8 cellular contexts compared by ENCODE assay signal in the genomic region with DNA sequence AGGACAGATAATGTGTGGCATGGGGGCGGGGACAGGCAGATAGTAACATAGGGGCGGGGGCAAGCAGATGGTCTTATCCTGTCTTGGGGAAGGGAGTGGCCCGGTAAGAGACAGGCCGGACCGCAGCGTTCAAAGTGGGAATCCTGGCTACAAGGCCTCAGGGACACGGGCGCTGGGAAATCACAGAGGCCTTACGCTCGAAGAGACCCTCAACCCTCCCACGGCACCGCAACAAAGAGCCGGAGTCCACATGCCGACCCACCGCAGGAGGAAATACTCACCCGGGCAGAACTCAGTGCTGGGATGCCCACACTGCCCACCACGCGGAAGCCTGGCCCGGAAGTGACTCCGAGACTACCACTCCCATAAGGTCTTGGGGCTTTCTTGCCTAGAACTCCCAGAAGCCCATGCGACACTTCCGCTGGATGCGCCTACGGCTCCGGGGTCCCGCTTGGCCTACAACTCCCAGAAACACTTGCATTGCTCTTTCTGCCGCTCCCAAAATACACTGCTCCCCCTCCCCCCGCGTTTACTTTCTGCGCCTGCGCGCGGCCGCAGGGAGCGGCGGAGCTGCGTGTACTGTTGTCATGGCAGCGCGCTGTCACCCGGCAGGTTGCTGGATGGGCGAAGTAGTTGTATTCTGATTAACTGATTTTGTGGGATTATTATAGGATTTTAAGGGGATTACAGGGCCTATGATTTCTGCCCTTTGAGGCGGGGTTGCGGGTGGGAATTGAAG. TPM values are rescaled to one million over a fixed set of nuclear protein-coding genes. Genes with fewer than 3 reads are reported as not detected.
DNase-seq lines count a peak whose midpoint lies in the region; ATAC-seq and TF ChIP-seq lines count a peak whose summit lies in the region.

A gene (minus strand): TSS at position 344 of the 739 bp plus-strand sequence. CDS start 3,840 bp downstream, outside the sequence.

- peak within 1 kb of the TSS; percentile 81 for H3K4ac ChIP-seq in IMR-90 (ENCODE audit: low read depth, low read length)

- POLR2A ChIA-PET in IMR-90 (lab: Charles Lee; ENCODE audit: unreplicated experiment), result no interaction called here

- peaks cover 21 to 29% of the 10 kb centered on the region in 2 experiments for H3K79me1 ChIP-seq in IMR-90 (ENCODE audit: low read depth in 1 of 2, low read length in 2 of 2)

- H3K27me3 ChIP-seq in IMR-90 (ENCODE audit: control insufficient read depth, insufficient read depth, low read length), result peaks cover under 1% of the 10 kb centered on the region

- intact Hi-C loops in IMR-90 (cut with micrococcal nuclease), result loop anchor here (2.0 to 10.0 kb wide), 4 partner anchors 61 to 484 kb away; a partner anchor contains a TSS
- intact Hi-C loops in mucosa of descending colon (cut with DNase I, micrococcal nuclease), result no loop called here

- H3K23ac ChIP-seq in IMR-90 (ENCODE audit: low read depth, low read length), result no peak within 1 kb of the TSS

- TF ChIP-seq CTCF in IMR-90 (conservative IDR thresholded peaks at IDR 0.05; ENCODE audit: low read depth, low read length) (no peak), mucosa of descending colon (IDR thresholded peaks at IDR 0.05) (no peak)

- WGBS in IMR-90 (ENCODE audit: extremely low coverage in 2 of 2, insufficient read length in 1 of 2), 2 experiments, result 0% methylated on average over 18 of the region's 43 CpGs; no CpG with 5 or more reads in 1 of the 2 experiments

- H4K91ac ChIP-seq in IMR-90 (ENCODE audit: insufficient read depth, low read depth, low read length), result peak within 1 kb of the TSS; percentile 65

- H2AK9ac ChIP-seq in IMR-90 (replicated peaks; ENCODE audit: low read depth, low read length, poor library complexity), result peak within 1 kb of the TSS; percentile 74

- H4K8ac ChIP-seq in IMR-90 (ENCODE audit: low read depth in 2 of 2, low read length in 2 of 2), result peak within 1 kb of the TSS; percentile 79 to 91

- H4K20me1 ChIP-seq in IMR-90 (ENCODE audit: insufficient read depth, low read length), result no peaks in the 10 kb centered on the region

- in situ Hi-C loops in IMR-90 (cut with MboI; ENCODE audit: low sequenced_read_pairs), result no loop called here

- H3K4me1 ChIP-seq in IMR-90 (ENCODE audit: control insufficient read depth, insufficient read depth, low read length), result no peaks in the 10 kb centered on the region
- H3K4me1 ChIP-seq in mucosa of descending colon (ENCODE audit: low read depth), result peaks cover 14% of the 10 kb centered on the region

- dilution Hi-C loops in IMR-90 (cut with HindIII; ENCODE audit: low sequenced_read_pairs, unreplicated experiment), result no loop called here

- peak within 1 kb of the TSS; percentile 87 for H3K4me2 ChIP-seq in IMR-90 (ENCODE audit: low read depth, low read length)

- H3K9me1 ChIP-seq in IMR-90 (ENCODE audit: insufficient read depth, low read length), result peaks cover 9% of the 10 kb centered on the region; the same call in 1 of the 2 replicates

- peak within 1 kb of the TSS; percentile 61 for H2AK5ac ChIP-seq in IMR-90 (ENCODE audit: low read depth, low read length)

- ATAC-seq in GM21528 (IDR thresholded peaks at IDR 0.05; ENCODE audit: low FRiP score, unreplicated experiment) (peak; percentile 90), IMR-90 (ENCODE audit: low read depth) (peak; percentile 97), mucosa of descending colon (peak; percentile 99)

- peak within 1 kb of the TSS; percentile 59 for H3K27ac ChIP-seq in IMR-90 (ENCODE audit: insufficient read depth, low read length)
- H3K27ac ChIP-seq in epithelial cell of prostate, result peak within 1 kb of the TSS; percentile 45

- peak within 1 kb of the TSS; percentile 3 for H2BK5ac ChIP-seq in IMR-90 (ENCODE audit: low read depth, low read length, poor library complexity, severe bottlenecking)

- H3K18ac ChIP-seq in IMR-90 (ENCODE audit: low read depth, low read length), result no peak within 1 kb of the TSS

- H3K4me3 ChIP-seq in IMR-90 (ENCODE audit: insufficient read depth, low read depth, low read length), result peak within 1 kb of the TSS; percentile 63
- peak within 1 kb of the TSS; percentile 50 for H3K4me3 ChIP-seq in mucosa of descending colon

- no TSS peak for BruUV-seq in IMR-90 (replicated peaks; lab: Mats Ljungman, UMichigan)

- H2AFZ ChIP-seq in IMR-90 (replicated peaks; ENCODE audit: low read length, poor library complexity), result peak within 1 kb of the TSS; percentile 98

- DNase-seq in DMS 273 (lab: John Stamatoyannopoulos, UW; ENCODE audit: unreplicated experiment), result peak; percentile 99
- peak; percentile 99 for DNase-seq in IMR-90
- peak; percentile 100 for DNase-seq in OCI-M1 (lab: John Stamatoyannopoulos, UW)
- DNase-seq in activated T-cell treated with anti-CD3 and anti-CD28 coated beads for 48 hours (ENCODE audit: low read depth), result peak; percentile 97
- DNase-seq in epithelial cell of prostate (ENCODE audit: low read depth, low spot score), result peak; percentile 98
- peak; percentile 98 to 99 (median 99) for DNase-seq in mucosa of descending colon
- peak; percentile 98 for DNase-seq in stimulated activated CD8-positive, alpha-beta memory T cell treated with anti-CD3 and anti-CD28 coated beads, Interleukin-4, amount 100 ng/mL, for 24 hours (ENCODE audit: low read depth)

- TF ChIP-seq RAD21 in IMR-90 (IDR thresholded peaks at IDR 0.05; ENCODE audit: low read length), result no peak

- no peak within 1 kb of the TSS for H2BK15ac ChIP-seq in IMR-90 (ENCODE audit: low read depth, low read length)

- H2BK120ac ChIP-seq in IMR-90 (ENCODE audit: low read depth, low read length), result no peak within 1 kb of the TSS

- peak within 1 kb of the TSS; percentile 56 for H4K5ac ChIP-seq in IMR-90 (ENCODE audit: low read depth, low read length)

- H3K14ac ChIP-seq in IMR-90 (replicated peaks; ENCODE audit: low read depth, low read length), result peak within 1 kb of the TSS; percentile 73

- H3K36me3 ChIP-seq in IMR-90 (ENCODE audit: control insufficient read depth, insufficient read depth, low read length) (peaks cover 8% of the 10 kb centered on the region; the same call in 1 of the 2 replicates), mucosa of descending colon (ENCODE audit: low read depth) (peaks cover 6% of the 10 kb centered on the region)

- H3K56ac ChIP-seq in IMR-90 (ENCODE audit: extremely low read depth, insufficient read depth, low read length), result peak within 1 kb of the TSS; percentile 54; the same call in 1 of the 2 replicates

- no peak within 1 kb of the TSS for H2BK20ac ChIP-seq in IMR-90 (ENCODE audit: low read depth, low read length)

- H3K9me3 ChIP-seq in IMR-90 (ENCODE audit: control insufficient read depth, insufficient read depth, low read length) (no peaks in the 10 kb centered on the region), mucosa of descending colon (no peaks in the 10 kb centered on the region)

- peak within 1 kb of the TSS; percentile 71 for H3K9ac ChIP-seq in IMR-90 (ENCODE audit: low read depth, low read length)

- TF ChIP-seq POLR2A in IMR-90 (IDR thresholded peaks at IDR 0.05; ENCODE audit: low read depth, low read length), result peak; percentile 82

- CTCF ChIA-PET in IMR-90 (lab: Yijun Ruan, JAX), result no interaction called here

TF ChIP-seq in IMR-90, 13 proteins besides CTCF, POLR2A, EP300 and RAD21:
- no peak for TF ChIP-seq MAFK (IDR thresholded peaks at IDR 0.05; ENCODE audit: low read depth, low read length)
- no peak; the same call in 1 of the 2 replicates for TF ChIP-seq CEBPB (IDR thresholded peaks at IDR 0.05; ENCODE audit: low read depth, low read length)
- peak; percentile 98 for TF ChIP-seq MXI1 (IDR thresholded peaks at IDR 0.05; ENCODE audit: borderline replicate concordance, low read depth, low read length)
- TF ChIP-seq, protein P1, sequence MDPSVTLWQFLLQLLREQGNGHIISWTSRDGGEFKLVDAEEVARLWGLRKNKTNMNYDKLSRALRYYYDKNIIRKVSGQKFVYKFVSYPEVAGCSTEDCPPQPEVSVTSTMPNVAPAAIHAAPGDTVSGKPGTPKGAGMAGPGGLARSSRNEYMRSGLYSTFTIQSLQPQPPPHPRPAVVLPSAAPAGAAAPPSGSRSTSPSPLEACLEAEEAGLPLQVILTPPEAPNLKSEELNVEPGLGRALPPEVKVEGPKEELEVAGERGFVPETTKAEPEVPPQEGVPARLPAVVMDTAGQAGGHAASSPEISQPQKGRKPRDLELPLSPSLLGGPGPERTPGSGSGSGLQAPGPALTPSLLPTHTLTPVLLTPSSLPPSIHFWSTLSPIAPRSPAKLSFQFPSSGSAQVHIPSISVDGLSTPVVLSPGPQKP (IDR thresholded peaks at IDR 0.05; ENCODE audit: borderline replicate concordance, low read depth, low read length), result peak; percentile 68; the same call in 1 of the 2 replicates
- peak; percentile 83; the same call in 1 of the 2 replicates for TF ChIP-seq MAZ (IDR thresholded peaks at IDR 0.05; ENCODE audit: borderline replicate concordance, low read depth, low read length)
- peak; percentile 85 for TF ChIP-seq RFX5 (IDR thresholded peaks at IDR 0.05; ENCODE audit: low read depth, low read length)

RNA-seq across cellular contexts. Expression of the gene that starts here (rescaled TPM):
- total RNA-seq in IMR-90 (2012; rRNA removed), result 2.0 and 2.2 TPM in 2 replicates
- 3.3 and 6.4 TPM in 2 replicates for polyA plus RNA-seq in IMR-90 (2012; rRNA removed)
- 2.3 and 7.5 TPM in 2 replicates for polyA plus RNA-seq in IMR-90 (2012; cell fraction: cytosol; rRNA removed)
- polyA plus RNA-seq in IMR-90 (2012; cell fraction: nucleus; rRNA removed; ENCODE audit: low replicate concordance), result 4.6 and 12.3 TPM in 2 replicates
- total RNA-seq in mucosa of descending colon, result 1 to 10 TPM; 4.3 to 8.1 (median 4.8) TPM

Comparison
In these comparisons a context has a peak if more than half of its experiments do, and no peak if none do; other contexts are left out.
1. Peak in every context shown above with its lines: DNase-seq, ATAC-seq, H3K4me3 ChIP-seq and H3K27ac ChIP-seq.